Comparison of ENCODE assay signal across 9 cellular contexts in genomic region chr12:18320036-18320617, GRCh38. TPM values are rescaled to one million over a fixed set of nuclear protein-coding genes. Genes with fewer than 3 reads are reported as not detected.
DNase-seq lines count a peak whose midpoint lies in the region; ATAC-seq and TF ChIP-seq lines count a peak whose summit lies in the region.
"Had no signal": no experiment of that assay in that cellular context is flagged by ENCODE, and none has a peak within 500 bp of the region (broad histone marks: within the 10 kb centered on the region; RNA-seq: fewer than 3 reads in every experiment).

No MANE protein-coding gene starts in this region.

- H3K4me1 Mint-ChIP-seq in activated naive CD8-positive, alpha-beta T cell treated with anti-CD3 and anti-CD28 coated beads for 36 hours, result no peaks in the 10 kb centered on the region

- H3K27ac Mint-ChIP-seq in activated naive CD8-positive, alpha-beta T cell treated with anti-CD3 and anti-CD28 coated beads for 36 hours, result no peak overlapping the region

- no peaks in the 10 kb centered on the region for H3K36me3 Mint-ChIP-seq in activated naive CD8-positive, alpha-beta T cell treated with anti-CD3 and anti-CD28 coated beads for 36 hours

- H3K9me3 Mint-ChIP-seq in activated naive CD8-positive, alpha-beta T cell treated with anti-CD3 and anti-CD28 coated beads for 36 hours, result no peaks in the 10 kb centered on the region

- peaks cover 3% of the 10 kb centered on the region for H3K9me3 ChIP-seq in aorta (ENCODE audit: control insufficient read depth, low read length)

- 35 to 36% methylated on average over 6 of the region's 6 CpGs for WGBS in aorta, 2 donors

- no peaks in the 10 kb centered on the region for H3K27me3 Mint-ChIP-seq in activated naive CD8-positive, alpha-beta T cell treated with anti-CD3 and anti-CD28 coated beads for 36 hours

- TF ChIP-seq CTCF in HL-60 (IDR thresholded peaks at IDR 0.05; ENCODE audit: insufficient read depth, low read length) (peak; percentile 25), fibroblast of the aortic adventitia (IDR thresholded peaks at IDR 0.05; ENCODE audit: insufficient read depth, low read length) (peak; percentile 63)

- H3K4me1 ChIP-seq in aorta (ENCODE audit: control insufficient read depth in 1 of 2, insufficient read depth in 2 of 2, low read length in 2 of 2), result no peaks in the 10 kb centered on the region

- H3K36me3 ChIP-seq in aorta (ENCODE audit: control insufficient read depth in 1 of 2, insufficient read depth in 2 of 2, low read length in 1 of 2), result no peaks in the 10 kb centered on the region

- no peak overlapping the region for H3K4me3 Mint-ChIP-seq in activated naive CD8-positive, alpha-beta T cell treated with anti-CD3 and anti-CD28 coated beads for 36 hours

- H3K4me3 ChIP-seq in HL-60 (replicated peaks; ENCODE audit: insufficient read depth, low read length) (no peak overlapping the region), fibroblast of the aortic adventitia (ENCODE audit: low read depth, low read length) (no peak overlapping the region), aorta (ENCODE audit: low read length in 2 of 2) (no peak overlapping the region)

- H3K27ac ChIP-seq in HL-60 (replicated peaks), result no peak overlapping the region
- no peak overlapping the region for H3K27ac ChIP-seq in aorta (ENCODE audit: low read depth in 1 of 2, low read length in 2 of 2)

- peak; percentile 73 for DNase-seq in EH (ENCODE audit: low read depth)
- peak; percentile 6 to 26 for DNase-seq in HL-60 (ENCODE audit: low read depth in 1 of 2, low spot score in 1 of 2)
- peak; percentile 4 for DNase-seq in SHP77 treated with DMSO at 0.1 percent for 48 hours (lab: John Stamatoyannopoulos, UW)
- peak; percentile 91 for DNase-seq in fibroblast of the aortic adventitia (ENCODE audit: low read depth)
- DNase-seq in renal cortical epithelial cell (ENCODE audit: low read depth), result peak; percentile 91
- DNase-seq in cortex of kidney (lab: John Stamatoyannopoulos, UW), result no peak
- DNase-seq in activated naive CD8-positive, alpha-beta T cell treated with anti-CD3 and anti-CD28 coated beads for 36 hours, result no peak
- DNase-seq in aorta, result no peak

- no peak for ATAC-seq in aorta (ENCODE audit: low FRiP score)

- intact Hi-C loops in aorta (cut with DNase I), result no loop called here

- no peaks in the 10 kb centered on the region for H3K27me3 ChIP-seq in HL-60 (ENCODE audit: insufficient read depth, poor library complexity, severe bottlenecking)
- no peaks in the 10 kb centered on the region for H3K27me3 ChIP-seq in aorta (ENCODE audit: control insufficient read depth in 1 of 2, insufficient read depth in 2 of 2, low read length in 1 of 2)

RNA-seq across cellular contexts. Expression of gene PIK3C2G, which starts 58.8 kb away (rescaled TPM):
- total RNA-seq in fibroblast of the aortic adventitia (ENCODE audit: low replicate concordance) (0.09 TPM in 1 of 2 replicates, not detected in the other), renal cortical epithelial cell (0.85 TPM in 1 of 2 replicates, not detected in the other), aorta (under 1 TPM in 1 of 2 donors, not detected in 1; 0.15 TPM)
- total RNA-seq in activated naive CD8-positive, alpha-beta T cell treated with anti-CD3 and anti-CD28 coated beads for 36 hours, result not detected
- polyA plus RNA-seq in aorta, result under 1 TPM in 1 of 2 donors, not detected in 1; 0.63 TPM
- total RNA-seq: T-helper 2 cell treated with Interferon-gamma antibody and Interleukin-4, amounts not matched to agents 100 ng/mL and 5 ng/mL, for 36 hours had no signal

Comparison
In these comparisons a context has a peak if more than half of its experiments do, and no peak if none do; other contexts are left out.
1. DNase-seq: peak in EH (single experiment), HL-60 (2 of 2), SHP77 treated with DMSO at 0.1 percent for 48 hours (single experiment), fibroblast of the aortic adventitia (single experiment) and renal cortical epithelial cell (single experiment); none in cortex of kidney (single experiment), activated naive CD8-positive, alpha-beta T cell treated with anti-CD3 and anti-CD28 coated beads for 36 hours (single experiment) and aorta (0 of 2).